In genomic region chr20:24469116-24470030, GRCh38 we compare ENCODE assay signal across 8 cellular contexts. TPM values are rescaled to one million over a fixed set of nuclear protein-coding genes. Genes with fewer than 3 reads are reported as not detected.
DNase-seq lines count a peak whose midpoint lies in the region; ATAC-seq and TF ChIP-seq lines count a peak whose summit lies in the region.

SYNDIG1 (plus strand) TSS chr20:24469629; CDS start chr20:24543098, 73,469 bp downstream.

- peaks cover 0 to 6% (median 2%) of the 10 kb centered on the region in 7 donors for H3K9me3 Mint-ChIP-seq in CD14-positive monocyte

- H3K4me1 ChIP-seq in Peyer's patch, result no peaks in the 10 kb centered on the region

- no peaks in the 10 kb centered on the region for H3K36me3 ChIP-seq in Peyer's patch

- H3K9me3 ChIP-seq in Peyer's patch, result no peaks in the 10 kb centered on the region

- H3K27ac Mint-ChIP-seq in CD14-positive monocyte, result no peak within 1 kb of the TSS

- H3K27me3 ChIP-seq in Peyer's patch, result peaks cover 0 to 21% of the 10 kb centered on the region in 2 donors

- intact Hi-C loops in CD14-positive monocyte (cut with micrococcal nuclease), result no loop called here
- intact Hi-C loops in cardiac septum (cut with DNase I), result loop anchor here (2.0 to 10.0 kb wide), 2 partner anchors 35 to 165 kb away; no protein-coding TSS in a partner anchor
- intact Hi-C loops in posterior vena cava (cut with DNase I), result no loop called here

- H3K27me3 Mint-ChIP-seq in CD14-positive monocyte (ENCODE audit: low read depth in 3 of 3), result peaks cover 62 to 76% (median 64%) of the 10 kb centered on the region in 3 donors

- peak within 1 kb of the TSS in 1 of 2 donors; percentile 82 for H3K4me3 Mint-ChIP-seq in CD14-positive monocyte

- H3K27ac ChIP-seq in Peyer's patch, result peak within 1 kb of the TSS in 2 of 4 donors; percentile 26 to 42

- H3K36me3 Mint-ChIP-seq in CD14-positive monocyte, result no peaks in the 10 kb centered on the region

- peak; percentile 30 for DNase-seq in CD14-positive monocyte (ENCODE audit: low spot score)
- no peak for DNase-seq in Peyer's patch
- DNase-seq in cardiac septum (ENCODE audit: low spot score), result peak; percentile 75
- DNase-seq in posterior vena cava (ENCODE audit: low spot score), result peak; percentile 90
- no peak for DNase-seq in GM10266 (ENCODE audit: extremely low spot score)
- no peak for DNase-seq in DMS53 treated with DMSO at 0.1 percent for 48 hours (lab: John Stamatoyannopoulos, UW; ENCODE audit: unreplicated experiment)
- DNase-seq in activated CD8-positive, alpha-beta memory T cell treated with anti-CD3 and anti-CD28 coated beads, Interleukin-2, amount 50 U/mL, for 4 hours, result no peak

- TF ChIP-seq CTCF in CD14-positive monocyte (IDR thresholded peaks at IDR 0.05) (no peak), Peyer's patch (IDR thresholded peaks at IDR 0.05) (no peak), GM10266 (IDR thresholded peaks at IDR 0.05; ENCODE audit: control insufficient read depth, insufficient read depth, low read depth, missing control alignments) (no peak)

- TF ChIP-seq POLR2A in Peyer's patch (IDR thresholded peaks at IDR 0.05), result no peak

- peaks cover 3% of the 10 kb centered on the region for H3K4me1 Mint-ChIP-seq in CD14-positive monocyte

- H3K4me3 ChIP-seq in Peyer's patch, result peak within 1 kb of the TSS; percentile 24 to 51 (median 41)

- ATAC-seq in HG03175 (IDR thresholded peaks at IDR 0.05; ENCODE audit: unreplicated experiment), result no peak

RNA-seq across cellular contexts. Expression of gene SYNDIG1, which starts in this region (rescaled TPM):
- polyA plus RNA-seq in CD14-positive monocyte, result not detected
- total RNA-seq in Peyer's patch (1 to 10 TPM in 1 of 4 donors, under 1 TPM in 1, not detected in 2; 0.76 to 1.7 TPM), cardiac septum (17.6 TPM), posterior vena cava (10 to 100 TPM; 11.3 to 22.5 TPM)

Comparison
In these comparisons a context has a peak if more than half of its experiments do, and no peak if none do; other contexts are left out.
1. Peak in DNase-seq in CD14-positive monocyte; RNA of the gene not detected or under 1 TPM.
2. DNase-seq: peak in cardiac septum (single experiment) and posterior vena cava (single experiment); none in Peyer's patch (0 of 3), GM10266 (single experiment), DMS53 treated with DMSO at 0.1 percent for 48 hours (single experiment) and activated CD8-positive, alpha-beta memory T cell treated with anti-CD3 and anti-CD28 coated beads, Interleukin-2, amount 50 U/mL, for 4 hours (single experiment).